ENCODE assay signal across 8 cellular contexts in the genomic region with DNA sequence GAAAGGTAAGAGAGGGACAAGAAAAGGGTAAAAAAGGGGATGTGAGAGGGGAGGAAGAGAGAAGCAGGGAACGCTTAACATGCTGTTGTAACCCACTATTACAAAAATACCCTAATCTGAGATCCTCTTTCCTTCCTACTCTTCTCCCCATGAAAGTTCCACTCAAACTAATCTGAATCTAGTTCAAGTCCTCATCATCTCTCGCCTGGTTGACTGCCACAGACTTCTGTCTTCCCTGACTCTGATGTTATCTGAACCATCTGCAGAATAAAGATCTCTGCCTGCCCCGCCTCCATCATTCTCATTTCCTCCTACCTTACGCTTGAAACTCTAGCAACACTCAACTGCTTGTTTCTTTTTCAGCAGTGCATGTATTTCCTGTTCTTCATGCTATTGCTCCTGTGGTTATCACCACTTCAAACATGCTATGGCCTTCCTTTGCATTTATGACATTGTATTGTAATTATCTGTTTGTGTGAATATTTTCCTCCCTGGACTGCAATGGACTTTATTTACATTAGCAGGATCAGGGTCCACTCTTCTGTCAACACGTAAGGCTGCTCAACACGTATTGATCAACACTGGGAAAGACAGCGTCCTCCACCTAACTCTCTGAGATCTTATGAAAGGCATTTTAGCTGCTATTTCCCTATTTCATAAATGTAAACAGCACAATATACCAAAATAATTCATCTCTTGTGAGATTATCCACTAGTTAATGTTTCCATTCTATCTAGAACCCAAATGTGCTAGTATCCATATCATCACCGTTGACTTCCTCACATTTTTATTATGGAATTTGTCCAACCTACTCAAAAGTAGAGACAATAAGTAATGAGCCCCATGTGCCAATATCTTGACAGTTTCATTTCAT.
DNase-seq lines count a peak whose midpoint lies in the region; ATAC-seq, FAIRE-seq and TF ChIP-seq lines count a peak whose summit lies in the region.

No MANE protein-coding gene starts in this region.

- ATAC-seq in HG03175 (IDR thresholded peaks at IDR 0.05; ENCODE audit: unreplicated experiment) (peak; percentile 98), lower lobe of right lung (peak; percentile 52 to 63), body of pancreas (no peak)

- H3K36me3 ChIP-seq in lower lobe of right lung (no peaks in the 10 kb centered on the region), body of pancreas (replicated peaks in 1 of 2; ENCODE audit: insufficient read depth in 1 of 2, low read depth in 2 of 2) (no peaks in the 10 kb centered on the region)

- H3K9me3 Mint-ChIP-seq in Calu3 (ENCODE audit: low read depth, unreplicated experiment) = peaks cover 3% of the 10 kb centered on the region

- H3K27ac ChIP-seq in lower lobe of right lung (no peak overlapping the region), body of pancreas (no peak overlapping the region)

- TF ChIP-seq CTCF in lower lobe of right lung (IDR thresholded peaks at IDR 0.05) = no peak
- no peak for TF ChIP-seq CTCF in body of pancreas (IDR thresholded peaks at IDR 0.05)
- no peak for TF ChIP-seq CTCF in Calu3 (IDR thresholded peaks at IDR 0.05; ENCODE audit: unreplicated experiment)

- TF ChIP-seq POLR2A in body of pancreas (IDR thresholded peaks at IDR 0.05) = no peak

- H3K27ac Mint-ChIP-seq in Calu3 (ENCODE audit: unreplicated experiment) = no peak overlapping the region

- no TSS peak for BruUV-seq in Calu3 (replicated peaks; lab: Mats Ljungman, UMichigan)

- no peaks in the 10 kb centered on the region for H3K9me3 ChIP-seq in lower lobe of right lung
- H3K9me3 ChIP-seq in body of pancreas = no peaks in the 10 kb centered on the region

- DNase-seq in GM19239 (ENCODE audit: insufficient read length, low spot score) (peak; percentile 8), lower lobe of right lung (no peak), body of pancreas (no peak), LoVo (ENCODE audit: low spot score) (no peak), Calu3 (no peak), NCI-H82 treated with DMSO at 0.1 percent for 48 hours (lab: John Stamatoyannopoulos, UW; ENCODE audit: unreplicated experiment) (no peak)
- DNase-seq in activated CD4-positive, alpha-beta T cell treated with anti-CD3 and anti-CD28 coated beads for 24 hours (ENCODE audit: low read depth in 2 of 2) = peak; percentile 6 to 25

- peaks cover 10% of the 10 kb centered on the region for H3K4me1 Mint-ChIP-seq in Calu3 (ENCODE audit: low read depth, unreplicated experiment)

- CTCF ChIA-PET in Calu3 (lab: Charles Lee) = no interaction called here

- peak; percentile 84 for FAIRE-seq in GM19239 (lab: Jason Lieb, UNC)

- H3K4me1 ChIP-seq in lower lobe of right lung = no peaks in the 10 kb centered on the region
- no peaks in the 10 kb centered on the region for H3K4me1 ChIP-seq in body of pancreas

- intact Hi-C loops in lower lobe of right lung (cut with DNase I) (no loop called here), body of pancreas (cut with DNase I) (no loop called here), Calu3 (cut with micrococcal nuclease; ENCODE audit: unreplicated experiment) (no loop called here)

- 42 to 49% methylated on average over 8 of the region's 8 CpGs for WGBS in body of pancreas, 2 donors

- no peaks in the 10 kb centered on the region for H3K36me3 Mint-ChIP-seq in Calu3 (ENCODE audit: insufficient read depth, unreplicated experiment)

- H3K27me3 ChIP-seq in lower lobe of right lung (ENCODE audit: low read depth) (no peaks in the 10 kb centered on the region), body of pancreas (no peaks in the 10 kb centered on the region)

- H3K4me3 ChIP-seq in lower lobe of right lung = no peak overlapping the region
- H3K4me3 ChIP-seq in body of pancreas = no peak overlapping the region

- H3K27me3 Mint-ChIP-seq in Calu3 (ENCODE audit: unreplicated experiment) = no peaks in the 10 kb centered on the region

- H3K4me3 Mint-ChIP-seq in Calu3 (ENCODE audit: low read depth, unreplicated experiment) = no peak overlapping the region

Comparison
In these comparisons a context has a peak if more than half of its experiments do, and no peak if none do; other contexts are left out.
1. DNase-seq: peak in GM19239 (single experiment) and activated CD4-positive, alpha-beta T cell treated with anti-CD3 and anti-CD28 coated beads for 24 hours (2 of 2); none in lower lobe of right lung (single experiment), body of pancreas (0 of 4), LoVo (single experiment), Calu3 (single experiment) and NCI-H82 treated with DMSO at 0.1 percent for 48 hours (single experiment).